ENCODE assay signal across 1 cellular context in the genomic region with DNA sequence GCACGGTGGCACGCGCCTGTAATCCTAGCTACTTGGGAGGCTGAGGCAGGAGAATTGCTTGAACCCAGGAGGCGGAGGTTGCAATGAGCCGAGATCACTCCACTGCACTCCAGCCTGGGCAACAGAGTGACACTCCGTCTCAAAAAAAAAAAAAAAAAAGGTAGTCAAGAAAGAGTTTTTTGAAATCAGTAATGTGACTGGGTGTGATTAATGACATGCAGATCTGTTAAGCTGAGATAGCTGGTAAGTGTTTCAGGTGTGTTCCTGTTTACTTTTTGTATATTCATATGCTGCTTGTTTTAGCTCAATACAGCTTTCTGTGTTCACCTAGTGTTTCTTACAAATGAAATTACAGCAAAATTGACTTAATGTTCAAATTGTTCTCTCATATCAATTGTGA. TPM values are rescaled to one million over a fixed set of nuclear protein-coding genes. Genes with fewer than 3 reads are reported as not detected.
"Had no signal": no experiment of that assay in that cellular context is flagged by ENCODE, and none has a peak within 500 bp of the region (broad histone marks: within the 10 kb centered on the region; RNA-seq: fewer than 3 reads in every experiment).

No MANE protein-coding gene starts in this region.

RNA-seq across cellular contexts. Expression of a gene that starts 50.8 kb away (rescaled TPM):
- polyA plus RNA-seq: neural cell had no signal
